ENCODE assay signal across 28 cellular contexts in the genomic region with DNA sequence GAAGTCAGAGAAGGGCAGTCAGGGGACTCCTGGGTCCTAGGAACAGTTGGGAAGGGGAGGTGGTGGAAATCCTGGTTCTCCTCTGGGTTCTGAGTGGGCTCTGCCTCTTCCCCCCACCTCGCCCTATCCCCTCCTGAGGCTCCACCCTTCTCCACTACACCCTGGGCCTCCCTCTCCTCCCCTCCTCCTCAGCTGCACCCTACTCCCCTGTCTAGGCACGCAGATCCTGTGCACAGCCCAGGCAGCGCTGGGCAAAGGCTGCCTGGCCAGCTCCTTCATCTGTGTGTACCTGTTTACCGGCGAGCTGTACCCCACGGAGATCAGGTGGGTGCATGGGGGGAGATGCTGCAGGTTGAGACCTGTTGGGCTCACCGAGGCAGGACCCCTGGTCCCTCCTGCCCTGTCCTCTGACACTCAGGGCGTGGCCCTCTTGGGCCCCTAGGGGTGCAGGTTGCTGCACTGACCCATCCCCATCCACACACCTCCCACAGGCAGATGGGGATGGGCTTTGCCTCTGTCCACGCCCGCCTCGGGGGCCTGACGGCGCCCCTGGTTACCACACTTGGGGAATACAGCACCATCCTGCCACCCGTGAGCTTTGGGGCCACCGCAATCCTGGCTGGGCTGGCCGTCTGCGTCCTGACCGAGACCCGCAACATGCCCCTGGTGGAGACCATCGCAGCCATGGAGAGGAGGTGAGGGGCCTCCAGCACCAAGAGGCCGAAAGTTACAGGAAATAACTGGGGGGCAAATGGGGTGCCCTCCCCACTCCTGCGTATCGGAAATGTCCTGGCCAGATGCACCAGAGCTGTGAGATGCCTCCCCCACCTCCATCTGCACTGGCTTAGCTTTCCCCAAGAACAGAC.
"Had no signal": no experiment of that assay in that cellular context is flagged by ENCODE, and none has a peak within 500 bp of the region (broad histone marks: within the 10 kb centered on the region; RNA-seq: fewer than 3 reads in every experiment).

No MANE protein-coding gene starts in this region.

- DNase-seq: activated CD4-positive, alpha-beta T cell treated with anti-CD3 and anti-CD28 coated beads for 36 hours; activated CD4-positive, CD25-positive, alpha-beta regulatory T cell; activated CD8-positive, alpha-beta memory T cell treated with anti-CD3 and anti-CD28 coated beads for 24 hours; activated effector memory CD4-positive, alpha-beta T cell treated with anti-CD3 and anti-CD28 coated beads, Interleukin-2, amount 50 U/mL, for 16 hours; activated naive CD4-positive, alpha-beta T cell treated with anti-CD3 and anti-CD28 coated beads for 36 hours; activated naive CD8-positive, alpha-beta T cell treated with anti-CD3 and anti-CD28 coated beads, Interleukin-2, amount 10 ng/mL, durations not matched to agents 7 days and 5 days; cortex of kidney; effector memory CD8-positive, alpha-beta T cell; erythroblast; head of caudate nucleus; hippocampal formation; left colon; nucleus accumbens; stimulated activated CD4-positive, alpha-beta T cell treated with anti-CD3 and anti-CD28 coated beads, Interleukin-4, amount 100 ng/mL, for 24 hours; stimulated activated naive B cell treated with anti-CD40 and anti-IgM and Interleukin-4, amounts not matched to agents 10 μg/mL and 1 μg/mL and 100 μg/mL, for 72 hours; stomach; T-helper 1 cell; thyroid gland had no signal

- H3K27ac Mint-ChIP-seq: activated CD4-positive, alpha-beta T cell treated with anti-CD3 and anti-CD28 coated beads for 36 hours; activated naive CD4-positive, alpha-beta T cell treated with anti-CD3 and anti-CD28 coated beads for 36 hours; activated naive CD8-positive, alpha-beta T cell treated with anti-CD3 and anti-CD28 coated beads, Interleukin-2, amount 10 ng/mL, durations not matched to agents 7 days and 5 days; brain; memory B cell; nephron; stimulated activated naive B cell treated with anti-CD40 and anti-IgM and Interleukin-4, amounts not matched to agents 10 μg/mL and 1 μg/mL and 100 μg/mL, for 72 hours; T-helper 2 cell treated with Interferon-gamma antibody and Interleukin-4, amounts not matched to agents 5 μg/mL and 100 μg/mL, for 36 hours had no signal

- H3K9me3 ChIP-seq: ascending aorta, gastroesophageal sphincter, stomach, thyroid gland, upper lobe of left lung had no signal

- H3K4me1 ChIP-seq: ascending aorta, gastroesophageal sphincter, thyroid gland, upper lobe of left lung had no signal

- ATAC-seq: activated CD4-positive, alpha-beta T cell treated with anti-CD3 and anti-CD28 coated beads for 36 hours; effector memory CD8-positive, alpha-beta T cell; gastroesophageal sphincter; left colon; sciatic nerve; stimulated activated naive B cell treated with anti-CD40 and anti-IgM and Interleukin-4, amounts not matched to agents 10 μg/mL and 1 μg/mL and 100 μg/mL, for 72 hours had no signal

- H3K4me3 ChIP-seq: ascending aorta, cardiac muscle cell, gastroesophageal sphincter, skin epidermis, stomach, thyroid gland, upper lobe of left lung had no signal

- H3K36me3 ChIP-seq: ascending aorta, cardiac muscle cell, gastroesophageal sphincter, stomach, thyroid gland, upper lobe of left lung had no signal

- H3K4me3 Mint-ChIP-seq: activated CD4-positive, alpha-beta T cell treated with anti-CD3 and anti-CD28 coated beads for 36 hours; activated naive CD4-positive, alpha-beta T cell treated with anti-CD3 and anti-CD28 coated beads for 36 hours; activated naive CD8-positive, alpha-beta T cell treated with anti-CD3 and anti-CD28 coated beads, Interleukin-2, amount 10 ng/mL, durations not matched to agents 7 days and 5 days; brain; effector memory CD8-positive, alpha-beta T cell; memory B cell; nephron; stimulated activated naive B cell treated with anti-CD40 and anti-IgM and Interleukin-4, amounts not matched to agents 10 μg/mL and 1 μg/mL and 100 μg/mL, for 72 hours; T-helper 2 cell treated with Interferon-gamma antibody and Interleukin-4, amounts not matched to agents 5 μg/mL and 100 μg/mL, for 36 hours had no signal

- H3K9me3 Mint-ChIP-seq: activated naive CD4-positive, alpha-beta T cell treated with anti-CD3 and anti-CD28 coated beads for 36 hours; activated naive CD8-positive, alpha-beta T cell treated with anti-CD3 and anti-CD28 coated beads, Interleukin-2, amount 10 ng/mL, durations not matched to agents 7 days and 5 days; effector memory CD8-positive, alpha-beta T cell; memory B cell; nephron; stimulated activated naive B cell treated with anti-CD40 and anti-IgM and Interleukin-4, amounts not matched to agents 10 μg/mL and 1 μg/mL and 100 μg/mL, for 72 hours had no signal

- H3K27ac ChIP-seq: ascending aorta, cardiac muscle cell, gastroesophageal sphincter, skin epidermis, stomach, thyroid gland, upper lobe of left lung had no signal

- H3K27me3 Mint-ChIP-seq: effector memory CD8-positive, alpha-beta T cell; memory B cell; stimulated activated naive B cell treated with anti-CD40 and anti-IgM and Interleukin-4, amounts not matched to agents 10 μg/mL and 1 μg/mL and 100 μg/mL, for 72 hours had no signal

- H3K4me1 Mint-ChIP-seq: activated CD4-positive, alpha-beta T cell treated with anti-CD3 and anti-CD28 coated beads for 36 hours; activated naive CD8-positive, alpha-beta T cell treated with anti-CD3 and anti-CD28 coated beads, Interleukin-2, amount 10 ng/mL, durations not matched to agents 7 days and 5 days; brain; memory B cell; nephron; stimulated activated naive B cell treated with anti-CD40 and anti-IgM and Interleukin-4, amounts not matched to agents 10 μg/mL and 1 μg/mL and 100 μg/mL, for 72 hours had no signal

- H3K27me3 ChIP-seq: ascending aorta, cardiac muscle cell, gastroesophageal sphincter, stomach, thyroid gland, upper lobe of left lung had no signal

- H3K36me3 Mint-ChIP-seq: activated naive CD8-positive, alpha-beta T cell treated with anti-CD3 and anti-CD28 coated beads, Interleukin-2, amount 10 ng/mL, durations not matched to agents 7 days and 5 days; brain; memory B cell; stimulated activated naive B cell treated with anti-CD40 and anti-IgM and Interleukin-4, amounts not matched to agents 10 μg/mL and 1 μg/mL and 100 μg/mL, for 72 hours had no signal
